In the genomic region with DNA sequence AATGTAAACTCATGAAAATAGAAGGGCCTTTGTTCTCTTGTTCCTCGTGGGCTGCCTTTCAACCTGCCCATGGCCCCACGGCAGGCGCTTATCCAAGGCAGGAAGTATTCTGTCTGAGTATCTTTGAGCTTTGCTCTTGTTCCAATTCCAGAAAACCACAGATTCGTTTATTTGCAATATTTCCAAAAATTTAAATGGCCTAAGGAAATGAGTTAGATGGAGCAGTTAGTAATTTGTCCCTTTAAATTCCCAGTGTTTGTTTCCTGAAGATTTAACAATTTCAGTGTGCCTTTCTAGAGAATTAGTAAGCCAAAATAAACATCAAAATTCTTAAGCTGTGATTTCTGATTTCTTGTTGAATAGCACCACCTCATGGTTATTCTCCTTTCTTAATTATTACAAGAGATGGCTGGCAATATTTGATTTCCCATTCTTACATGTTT, we compare ENCODE assay signal across 8 cellular contexts.
DNase-seq lines count a peak whose midpoint lies in the region; ATAC-seq and TF ChIP-seq lines count a peak whose summit lies in the region.

No MANE protein-coding gene starts in this region.

- no TSS peak for BruUV-seq in HCT116 (replicated peaks; lab: Mats Ljungman, UMichigan)

- no peaks in the 10 kb centered on the region for H3K9me3 ChIP-seq in HCT116 (ENCODE audit: control insufficient read depth in 1 of 2, insufficient read depth in 1 of 2, low read depth in 1 of 2, low read length in 2 of 2)
- H3K9me3 ChIP-seq in RWPE2 (ENCODE audit: severe bottlenecking), result no peaks in the 10 kb centered on the region
- H3K9me3 ChIP-seq in psoas muscle, result no peaks in the 10 kb centered on the region

- RAD21 ChIA-PET in HCT116 (lab: Charles Lee; ENCODE audit: low non-redundant PET in 1 of 2, low total read pairs in 2 of 2, uncharacterized antibody in 2 of 2, unreplicated experiment in 2 of 2), result interaction anchor here in 1 of 2 experiments (1.0 kb wide), 1 partner anchor 88 kb away, joined by 7 read pairs; no protein-coding TSS in a partner anchor

- POLR2A ChIA-PET in HCT116 (lab: Charles Lee), result no interaction called here

- peaks cover 4% of the 10 kb centered on the region for H3K4me1 Mint-ChIP-seq in T-helper 2 cell treated with Interferon-gamma antibody and Interleukin-4, amounts not matched to agents 5 μg/mL and 100 μg/mL, for 36 hours (ENCODE audit: low read depth)

- peak; percentile 36; the same call in 1 of the 2 replicates for ATAC-seq in HCT116
- ATAC-seq in RWPE2 (ENCODE audit: low read depth), result peak; percentile 30; the same call in 1 of the 3 replicates
- no peak for ATAC-seq in psoas muscle
- no peak for ATAC-seq in GM19463 (IDR thresholded peaks at IDR 0.05; ENCODE audit: unreplicated experiment)

- no peaks in the 10 kb centered on the region for H3K9me2 ChIP-seq in HCT116 (ENCODE audit: insufficient read depth)

- peak overlapping the region; percentile 59 for H2AFZ ChIP-seq in HCT116 (ENCODE audit: low read depth, low read length, poor library complexity, severe bottlenecking)

- WGBS in psoas muscle, 3 donors, result 8 to 17% (median 10%) methylated on average over 4 of the region's 4 CpGs

- no peaks in the 10 kb centered on the region for H3K9me3 Mint-ChIP-seq in T-helper 2 cell treated with Interferon-gamma antibody and Interleukin-4, amounts not matched to agents 5 μg/mL and 100 μg/mL, for 36 hours

- H3K4me2 ChIP-seq in HCT116 (ENCODE audit: low read length), result peak overlapping the region; percentile 6; the same call in 1 of the 2 replicates

- no peak overlapping the region for H3K4me3 Mint-ChIP-seq in T-helper 2 cell treated with Interferon-gamma antibody and Interleukin-4, amounts not matched to agents 5 μg/mL and 100 μg/mL, for 36 hours

- peak; percentile 31 for TF ChIP-seq CTCF in AG09319 (IDR thresholded peaks at IDR 0.05; ENCODE audit: low read depth, low read length)
- peak; percentile 4 to 62 (median 59); a peak in 3 of 6 replicates for TF ChIP-seq CTCF in HCT116 (IDR thresholded peaks at IDR 0.05 in 2 of 3, conservative IDR thresholded peaks at IDR 0.05 in 1 of 3; ENCODE audit: borderline replicate concordance in 1 of 3, insufficient read depth in 1 of 3, low read depth in 2 of 3, low read length in 2 of 3)
- TF ChIP-seq CTCF in RWPE2 (IDR thresholded peaks at IDR 0.05; ENCODE audit: poor library complexity, severe bottlenecking), result peak; percentile 85
- TF ChIP-seq CTCF in fibroblast of the aortic adventitia (IDR thresholded peaks at IDR 0.05; ENCODE audit: insufficient read depth, low read length), result peak; percentile 31
- TF ChIP-seq CTCF in psoas muscle (IDR thresholded peaks at IDR 0.05), result peak; percentile 37

- H3K27me3 Mint-ChIP-seq in T-helper 2 cell treated with Interferon-gamma antibody and Interleukin-4, amounts not matched to agents 5 μg/mL and 100 μg/mL, for 36 hours (ENCODE audit: low read depth), result peaks cover 42% of the 10 kb centered on the region

- H3K27ac Mint-ChIP-seq in T-helper 2 cell treated with Interferon-gamma antibody and Interleukin-4, amounts not matched to agents 5 μg/mL and 100 μg/mL, for 36 hours, result no peak overlapping the region

- H3K36me3 ChIP-seq in HCT116 (ENCODE audit: control insufficient read depth in 1 of 2, insufficient read depth in 2 of 2, low read length in 2 of 2), result no peaks in the 10 kb centered on the region
- H3K36me3 ChIP-seq in RWPE2 (ENCODE audit: low read depth), result no peaks in the 10 kb centered on the region
- no peaks in the 10 kb centered on the region for H3K36me3 ChIP-seq in psoas muscle (ENCODE audit: insufficient read depth in 1 of 2, low read depth in 1 of 2)

- no peak overlapping the region for H3K4me3 ChIP-seq in HCT116 (replicated peaks in 1 of 2; ENCODE audit: low read depth in 1 of 2, low read length in 2 of 2)
- no peak overlapping the region for H3K4me3 ChIP-seq in RWPE2 (ENCODE audit: severe bottlenecking)
- no peak overlapping the region for H3K4me3 ChIP-seq in fibroblast of the aortic adventitia (ENCODE audit: low read depth, low read length)
- no peak overlapping the region for H3K4me3 ChIP-seq in psoas muscle

- TF ChIP-seq POLR2A in HCT116 (IDR thresholded peaks at IDR 0.05; ENCODE audit: borderline replicate concordance, extremely low read depth, insufficient read depth, insufficient read length), result no peak

- no peaks in the 10 kb centered on the region for H4K20me1 ChIP-seq in HCT116 (ENCODE audit: insufficient read depth)

- intact Hi-C loops in HCT116 (cut with micrococcal nuclease) (loop anchor here (1.0 to 10.0 kb wide), 2 partner anchors 88 to 264 kb away; no protein-coding TSS in a partner anchor), psoas muscle (cut with DNase I) (loop anchor here in 1 of 2 donors (5.0 kb wide), 1 partner anchor 86 kb away; no protein-coding TSS in a partner anchor)

- H3K9ac ChIP-seq in HCT116 (ENCODE audit: low read length), result no peak overlapping the region

- DNase-seq in AG09319 (ENCODE audit: extremely low read depth, low read depth) (no peak), HCT116 (ENCODE audit: low read depth, low spot score) (peak; percentile 54), RWPE2 (ENCODE audit: low spot score) (no peak), fibroblast of the aortic adventitia (ENCODE audit: low read depth) (peak; percentile 78), psoas muscle (peak; percentile 10 to 39), GF-D8 (lab: John Stamatoyannopoulos, UW) (no peak)
- DNase-seq in T-helper 2 cell treated with Interferon-gamma antibody and Interleukin-4, amounts not matched to agents 5 μg/mL and 100 μg/mL, for 36 hours (ENCODE audit: low spot score), result no peak

- H3K4me1 ChIP-seq in HCT116 (ENCODE audit: control insufficient read depth in 1 of 2, insufficient read depth in 2 of 2, low read length in 2 of 2) (no peaks in the 10 kb centered on the region), RWPE2 (ENCODE audit: insufficient read depth, poor library complexity, severe bottlenecking) (no peaks in the 10 kb centered on the region), psoas muscle (no peaks in the 10 kb centered on the region)

- CTCF ChIA-PET in HCT116 (lab: Charles Lee), result interaction anchor here (0.8 to 1.9 kb wide), 9 partner anchors 11 to 551 kb away, joined by 3 to 56 read pairs (median 3); no protein-coding TSS in a partner anchor

- peak; percentile 77 for TF ChIP-seq RAD21 in HCT116 (IDR thresholded peaks at IDR 0.05; ENCODE audit: low read depth)

- no peaks in the 10 kb centered on the region for H3K36me3 Mint-ChIP-seq in T-helper 2 cell treated with Interferon-gamma antibody and Interleukin-4, amounts not matched to agents 5 μg/mL and 100 μg/mL, for 36 hours (ENCODE audit: low read depth)

- H3K27me3 ChIP-seq in HCT116 (ENCODE audit: insufficient read depth, low read length), result no peaks in the 10 kb centered on the region
- H3K27me3 ChIP-seq in RWPE2 (ENCODE audit: insufficient read depth, poor library complexity, severe bottlenecking), result no peaks in the 10 kb centered on the region
- no peaks in the 10 kb centered on the region for H3K27me3 ChIP-seq in psoas muscle (ENCODE audit: insufficient read depth in 3 of 3, low read length in 2 of 3)

- no peaks in the 10 kb centered on the region for H3K79me2 ChIP-seq in HCT116 (ENCODE audit: insufficient read depth, low read length)

- no peak overlapping the region for H3K27ac ChIP-seq in HCT116 (ENCODE audit: low read depth, low read length)
- no peak overlapping the region for H3K27ac ChIP-seq in RWPE2 (ENCODE audit: poor library complexity, severe bottlenecking)
- no peak overlapping the region for H3K27ac ChIP-seq in psoas muscle

TF ChIP-seq in HCT116, 20 proteins besides CTCF, POLR2A, EP300 and RAD21:
- TF ChIP-seq SRF (IDR thresholded peaks at IDR 0.05; ENCODE audit: low read depth) (no peak), FOSL1 (IDR thresholded peaks at IDR 0.05; ENCODE audit: low read depth) (no peak), CBX3 (IDR thresholded peaks at IDR 0.05; ENCODE audit: low read depth) (no peak), TCF7L2 (IDR thresholded peaks at IDR 0.05; ENCODE audit: borderline replicate concordance, extremely low read depth, insufficient read depth, insufficient read length) (no peak), EZH2 (IDR thresholded peaks at IDR 0.05) (no peak), ZNF274 (IDR thresholded peaks at IDR 0.05; ENCODE audit: low read depth, low read length) (no peak), CEBPB (IDR thresholded peaks at IDR 0.05; ENCODE audit: low read depth) (no peak), EZH2phosphoT487 (IDR thresholded peaks at IDR 0.05; ENCODE audit: borderline replicate concordance) (no peak), ELF1 (IDR thresholded peaks at IDR 0.05; ENCODE audit: borderline replicate concordance, low read depth) (no peak), ZFX (IDR thresholded peaks at IDR 0.05) (no peak)
- TF ChIP-seq, protein P1, sequence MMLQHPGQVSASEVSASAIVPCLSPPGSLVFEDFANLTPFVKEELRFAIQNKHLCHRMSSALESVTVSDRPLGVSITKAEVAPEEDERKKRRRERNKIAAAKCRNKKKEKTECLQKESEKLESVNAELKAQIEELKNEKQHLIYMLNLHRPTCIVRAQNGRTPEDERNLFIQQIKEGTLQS (IDR thresholded peaks at IDR 0.05), result no peak
- TF ChIP-seq, protein P2, sequence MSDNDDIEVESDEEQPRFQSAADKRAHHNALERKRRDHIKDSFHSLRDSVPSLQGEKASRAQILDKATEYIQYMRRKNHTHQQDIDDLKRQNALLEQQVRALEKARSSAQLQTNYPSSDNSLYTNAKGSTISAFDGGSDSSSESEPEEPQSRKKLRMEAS (IDR thresholded peaks at IDR 0.05), result no peak

Comparison
In these comparisons a context has a peak if more than half of its experiments do, and no peak if none do; other contexts are left out.
1. DNase-seq: peak in HCT116 (single experiment), fibroblast of the aortic adventitia (single experiment) and psoas muscle (2 of 2); none in AG09319 (single experiment), RWPE2 (single experiment), GF-D8 (single experiment) and T-helper 2 cell treated with Interferon-gamma antibody and Interleukin-4, amounts not matched to agents 5 μg/mL and 100 μg/mL, for 36 hours (single experiment).
2. CTCF ChIP-seq: peak in every context shown above with its lines; median percentile 85 in RWPE2; 59 in HCT116; 37 in psoas muscle; 31 in AG09319; 31 in fibroblast of the aortic adventitia.
3. ATAC-seq: peak in HCT116 (single experiment) and RWPE2 (single experiment); none in psoas muscle (0 of 4) and GM19463 (single experiment).